15 cellular contexts compared by ENCODE assay signal in the genomic region with DNA sequence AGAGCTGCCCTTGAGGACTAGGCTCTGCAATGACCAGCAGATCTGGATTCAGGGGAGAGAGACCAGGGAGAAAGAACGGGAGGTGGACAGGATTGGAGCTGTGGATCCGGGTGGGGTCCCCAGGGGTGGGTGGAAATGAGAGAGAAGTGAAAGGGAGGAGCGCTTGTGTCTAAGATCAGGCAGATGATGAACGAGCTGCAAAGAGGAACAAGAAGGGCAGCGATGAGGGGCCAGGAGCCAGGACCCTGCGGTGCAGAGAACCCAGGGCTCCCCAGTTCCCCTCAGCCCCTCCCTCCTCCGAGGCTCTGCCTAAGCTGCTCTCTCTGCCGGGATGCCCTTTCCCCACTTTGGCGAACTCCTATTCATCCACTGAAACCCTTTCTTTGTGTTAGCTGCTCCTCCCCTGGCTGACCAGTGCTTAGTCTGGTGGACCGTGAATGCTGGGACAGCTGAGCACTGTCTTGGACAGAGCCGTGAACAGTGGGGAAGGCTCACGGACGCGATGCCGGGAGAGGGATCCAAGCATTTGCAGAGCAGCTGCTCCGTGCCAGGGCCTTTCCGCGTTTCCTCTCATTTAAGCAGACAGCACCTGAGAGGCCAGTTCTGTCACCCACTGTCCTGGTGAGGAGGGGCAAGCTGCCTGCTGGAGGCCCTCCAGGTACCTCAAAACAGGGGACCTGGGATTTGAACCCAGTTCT. TPM values are rescaled to one million over a fixed set of nuclear protein-coding genes. Genes with fewer than 3 reads are reported as not detected.
DNase-seq lines count a peak whose midpoint lies in the region; TF ChIP-seq lines count a peak whose summit lies in the region.
"Had no signal": no experiment of that assay in that cellular context is flagged by ENCODE, and none has a peak within 500 bp of the region (broad histone marks: within the 10 kb centered on the region; RNA-seq: fewer than 3 reads in every experiment).

No MANE protein-coding gene starts in this region.

- H3K4me1 Mint-ChIP-seq in nephron progenitor cell: peaks cover 80% of the 10 kb centered on the region

- peaks cover 13% of the 10 kb centered on the region for H3K27me3 Mint-ChIP-seq in nephron progenitor cell (ENCODE audit: low read depth, poor library complexity)

- peak overlapping the region; percentile 57 for H3K27ac ChIP-seq in ectodermal cell (ENCODE audit: insufficient read depth, low read depth, low read length, poor library complexity, severe bottlenecking)
- H3K27ac ChIP-seq in PC-9: no peak overlapping the region
- H3K27ac ChIP-seq: C4-2B had no signal

- peaks cover 60% of the 10 kb centered on the region for H3K4me1 ChIP-seq in ectodermal cell (ENCODE audit: control insufficient read depth, insufficient read depth, low read length)
- no peaks in the 10 kb centered on the region for H3K4me1 ChIP-seq in PC-9 (replicated peaks; ENCODE audit: insufficient read depth)

- H3K9me3 ChIP-seq in ectodermal cell (ENCODE audit: control insufficient read depth, low read length): no peaks in the 10 kb centered on the region
- H3K9me3 ChIP-seq in PC-9 (ENCODE audit: insufficient read depth, low read depth): no peaks in the 10 kb centered on the region

- H3K27me3 ChIP-seq in H7 (ENCODE audit: control insufficient read depth, insufficient read depth, low read length) (no peaks in the 10 kb centered on the region), ectodermal cell (ENCODE audit: control insufficient read depth, insufficient read depth, low read length, poor library complexity, severe bottlenecking) (no peaks in the 10 kb centered on the region), PC-9 (ENCODE audit: insufficient read depth, low read depth) (no peaks in the 10 kb centered on the region)

- H3K79me2 ChIP-seq in PC-9 (ENCODE audit: low read depth): no peaks in the 10 kb centered on the region

- CTCF ChIA-PET in PC-9 (lab: Charles Lee): interaction anchor here (0.5 kb wide), 1 partner anchor 82 kb away, joined by 3 read pairs; no protein-coding TSS in a partner anchor

- TF ChIP-seq CTCF in nephron progenitor cell (IDR thresholded peaks at IDR 0.05): no peak
- no peak for TF ChIP-seq CTCF in PC-9 (conservative IDR thresholded peaks at IDR 0.05)

- BruUV-seq in PC-9 (replicated peaks; lab: Mats Ljungman, UMichigan): no TSS peak

- H3K4me3 ChIP-seq in H7 (ENCODE audit: insufficient read depth, low read depth, low read length): no peak overlapping the region
- H3K4me3 ChIP-seq in ectodermal cell (ENCODE audit: insufficient read depth, low read depth, low read length): no peak overlapping the region
- H3K4me3 ChIP-seq in PC-9: no peak overlapping the region

- H2AFZ ChIP-seq in PC-9: no peak overlapping the region

- intact Hi-C loops in PC-9 (cut with micrococcal nuclease; ENCODE audit: unreplicated experiment): no loop called here

- peak overlapping the region; percentile 39 for H3K27ac Mint-ChIP-seq in nephron progenitor cell

- H3K9me3 Mint-ChIP-seq in nephron progenitor cell: no peaks in the 10 kb centered on the region

- no peak overlapping the region for H3K4me3 Mint-ChIP-seq in nephron progenitor cell

- POLR2A ChIA-PET in PC-9 (lab: Charles Lee; ENCODE audit: unreplicated experiment): no interaction called here

- no peaks in the 10 kb centered on the region for H3K9me2 ChIP-seq in PC-9 (ENCODE audit: insufficient read depth)

- peak; percentile 50 for DNase-seq in H7
- DNase-seq in nephron progenitor cell: no peak
- DNase-seq in SW480 (ENCODE audit: low spot score): no peak
- DNase-seq in PC-9: no peak
- DNase-seq in NCI-H1092 (lab: John Stamatoyannopoulos, UW): no peak
- no peak for DNase-seq in medulla oblongata (ENCODE audit: extremely low spot score)
- DNase-seq: DND-41; GDM1; HCEC 1CT; NCI-H1105 treated with DMSO at 0.1 percent for 48 hours; NCI-H1694; NCI-H2081 treated with DMSO at 0.1 percent for 48 hours; NK-92 treated with Interleukin-12 subunit alpha and Interleukin-12 subunit beta, amount 100 ng/mL, for 24 hours had no signal

- no peak overlapping the region for H3K4me2 ChIP-seq in PC-9

- WGBS in ectodermal cell, 2 experiments: 64 to 65% methylated on average over 18 of the region's 18 CpGs

- H3K36me3 Mint-ChIP-seq in nephron progenitor cell (ENCODE audit: low read depth): no peaks in the 10 kb centered on the region

- H3K36me3 ChIP-seq in H7 (replicated peaks; ENCODE audit: control insufficient read depth, insufficient read depth, low read length) (no peaks in the 10 kb centered on the region), ectodermal cell (ENCODE audit: control insufficient read depth, insufficient read depth, low read length) (no peaks in the 10 kb centered on the region), PC-9 (ENCODE audit: low read depth) (no peaks in the 10 kb centered on the region)

- 0 out of 2 replicates have a peak, but pooled peaks cover 7% of the 10 kb centered on the region for H4K20me1 ChIP-seq in PC-9 (ENCODE audit: insufficient read depth)

- no peaks in the 10 kb centered on the region; the same call in 1 of the 2 replicates for H3F3A ChIP-seq in PC-9 (ENCODE audit: insufficient read depth, low read depth)

RNA-seq across cellular contexts. Expression of a gene that starts 35.9 kb away (rescaled TPM):
- 1.3 and 2.9 TPM in 2 replicates for total RNA-seq in H7 (2014; rRNA removed; shearing (Covaris generic))
- polyA plus RNA-seq in ectodermal cell (2013, experiment 1 of 4): 5.1 TPM
- 4.9 TPM for polyA plus RNA-seq in ectodermal cell (2013, experiment 2 of 4)
- polyA plus RNA-seq in ectodermal cell (2013, experiment 3 of 4): 3.3 TPM
- polyA plus RNA-seq in ectodermal cell (2013, experiment 4 of 4): 3.5 TPM
- total RNA-seq in PC-9 (2021): 0.94 and 1.2 TPM in 2 replicates
